1 cellular context compared by ENCODE assay signal in the genomic region with DNA sequence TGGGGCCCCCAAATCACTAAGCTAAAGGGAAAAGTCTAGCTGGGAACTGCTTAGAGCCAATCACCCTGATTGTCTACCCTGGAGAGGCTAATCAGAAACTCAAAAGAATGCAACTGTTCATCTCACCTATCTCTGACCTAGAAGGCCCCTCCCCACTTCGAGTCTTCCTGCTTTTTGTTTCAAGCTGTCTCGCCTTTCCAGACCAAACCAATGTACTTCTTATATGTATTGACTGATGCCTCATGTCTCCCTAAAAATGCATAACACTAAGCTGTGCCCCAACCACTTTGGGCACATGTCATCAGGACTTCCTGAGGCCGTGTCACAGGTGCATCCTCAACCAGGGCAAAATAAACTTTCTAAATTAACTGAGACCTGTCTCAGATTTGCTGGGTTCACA.
A peak's percentile ranks its signal among the peaks of the same experiment; 100 is the strongest.
TF ChIP-seq lines count a peak whose summit lies in the region.

No MANE protein-coding gene starts in this region.

TF ChIP-seq in H1, 55 proteins besides CTCF, POLR2A, EP300 and RAD21:
- no peak for TF ChIP-seq RFX5 (IDR thresholded peaks at IDR 0.05; ENCODE audit: borderline replicate concordance, low read depth, low read length)
- no peak for TF ChIP-seq SUZ12 (IDR thresholded peaks at IDR 0.05; ENCODE audit: low read length)
- no peak for TF ChIP-seq MAFK (IDR thresholded peaks at IDR 0.05; ENCODE audit: low read depth, low read length)
- TF ChIP-seq NANOG (IDR thresholded peaks at IDR 0.05; ENCODE audit: insufficient read depth, low read depth, low read length, poor library complexity, severe bottlenecking) = peak; percentile 55
- TF ChIP-seq, protein P1, sequence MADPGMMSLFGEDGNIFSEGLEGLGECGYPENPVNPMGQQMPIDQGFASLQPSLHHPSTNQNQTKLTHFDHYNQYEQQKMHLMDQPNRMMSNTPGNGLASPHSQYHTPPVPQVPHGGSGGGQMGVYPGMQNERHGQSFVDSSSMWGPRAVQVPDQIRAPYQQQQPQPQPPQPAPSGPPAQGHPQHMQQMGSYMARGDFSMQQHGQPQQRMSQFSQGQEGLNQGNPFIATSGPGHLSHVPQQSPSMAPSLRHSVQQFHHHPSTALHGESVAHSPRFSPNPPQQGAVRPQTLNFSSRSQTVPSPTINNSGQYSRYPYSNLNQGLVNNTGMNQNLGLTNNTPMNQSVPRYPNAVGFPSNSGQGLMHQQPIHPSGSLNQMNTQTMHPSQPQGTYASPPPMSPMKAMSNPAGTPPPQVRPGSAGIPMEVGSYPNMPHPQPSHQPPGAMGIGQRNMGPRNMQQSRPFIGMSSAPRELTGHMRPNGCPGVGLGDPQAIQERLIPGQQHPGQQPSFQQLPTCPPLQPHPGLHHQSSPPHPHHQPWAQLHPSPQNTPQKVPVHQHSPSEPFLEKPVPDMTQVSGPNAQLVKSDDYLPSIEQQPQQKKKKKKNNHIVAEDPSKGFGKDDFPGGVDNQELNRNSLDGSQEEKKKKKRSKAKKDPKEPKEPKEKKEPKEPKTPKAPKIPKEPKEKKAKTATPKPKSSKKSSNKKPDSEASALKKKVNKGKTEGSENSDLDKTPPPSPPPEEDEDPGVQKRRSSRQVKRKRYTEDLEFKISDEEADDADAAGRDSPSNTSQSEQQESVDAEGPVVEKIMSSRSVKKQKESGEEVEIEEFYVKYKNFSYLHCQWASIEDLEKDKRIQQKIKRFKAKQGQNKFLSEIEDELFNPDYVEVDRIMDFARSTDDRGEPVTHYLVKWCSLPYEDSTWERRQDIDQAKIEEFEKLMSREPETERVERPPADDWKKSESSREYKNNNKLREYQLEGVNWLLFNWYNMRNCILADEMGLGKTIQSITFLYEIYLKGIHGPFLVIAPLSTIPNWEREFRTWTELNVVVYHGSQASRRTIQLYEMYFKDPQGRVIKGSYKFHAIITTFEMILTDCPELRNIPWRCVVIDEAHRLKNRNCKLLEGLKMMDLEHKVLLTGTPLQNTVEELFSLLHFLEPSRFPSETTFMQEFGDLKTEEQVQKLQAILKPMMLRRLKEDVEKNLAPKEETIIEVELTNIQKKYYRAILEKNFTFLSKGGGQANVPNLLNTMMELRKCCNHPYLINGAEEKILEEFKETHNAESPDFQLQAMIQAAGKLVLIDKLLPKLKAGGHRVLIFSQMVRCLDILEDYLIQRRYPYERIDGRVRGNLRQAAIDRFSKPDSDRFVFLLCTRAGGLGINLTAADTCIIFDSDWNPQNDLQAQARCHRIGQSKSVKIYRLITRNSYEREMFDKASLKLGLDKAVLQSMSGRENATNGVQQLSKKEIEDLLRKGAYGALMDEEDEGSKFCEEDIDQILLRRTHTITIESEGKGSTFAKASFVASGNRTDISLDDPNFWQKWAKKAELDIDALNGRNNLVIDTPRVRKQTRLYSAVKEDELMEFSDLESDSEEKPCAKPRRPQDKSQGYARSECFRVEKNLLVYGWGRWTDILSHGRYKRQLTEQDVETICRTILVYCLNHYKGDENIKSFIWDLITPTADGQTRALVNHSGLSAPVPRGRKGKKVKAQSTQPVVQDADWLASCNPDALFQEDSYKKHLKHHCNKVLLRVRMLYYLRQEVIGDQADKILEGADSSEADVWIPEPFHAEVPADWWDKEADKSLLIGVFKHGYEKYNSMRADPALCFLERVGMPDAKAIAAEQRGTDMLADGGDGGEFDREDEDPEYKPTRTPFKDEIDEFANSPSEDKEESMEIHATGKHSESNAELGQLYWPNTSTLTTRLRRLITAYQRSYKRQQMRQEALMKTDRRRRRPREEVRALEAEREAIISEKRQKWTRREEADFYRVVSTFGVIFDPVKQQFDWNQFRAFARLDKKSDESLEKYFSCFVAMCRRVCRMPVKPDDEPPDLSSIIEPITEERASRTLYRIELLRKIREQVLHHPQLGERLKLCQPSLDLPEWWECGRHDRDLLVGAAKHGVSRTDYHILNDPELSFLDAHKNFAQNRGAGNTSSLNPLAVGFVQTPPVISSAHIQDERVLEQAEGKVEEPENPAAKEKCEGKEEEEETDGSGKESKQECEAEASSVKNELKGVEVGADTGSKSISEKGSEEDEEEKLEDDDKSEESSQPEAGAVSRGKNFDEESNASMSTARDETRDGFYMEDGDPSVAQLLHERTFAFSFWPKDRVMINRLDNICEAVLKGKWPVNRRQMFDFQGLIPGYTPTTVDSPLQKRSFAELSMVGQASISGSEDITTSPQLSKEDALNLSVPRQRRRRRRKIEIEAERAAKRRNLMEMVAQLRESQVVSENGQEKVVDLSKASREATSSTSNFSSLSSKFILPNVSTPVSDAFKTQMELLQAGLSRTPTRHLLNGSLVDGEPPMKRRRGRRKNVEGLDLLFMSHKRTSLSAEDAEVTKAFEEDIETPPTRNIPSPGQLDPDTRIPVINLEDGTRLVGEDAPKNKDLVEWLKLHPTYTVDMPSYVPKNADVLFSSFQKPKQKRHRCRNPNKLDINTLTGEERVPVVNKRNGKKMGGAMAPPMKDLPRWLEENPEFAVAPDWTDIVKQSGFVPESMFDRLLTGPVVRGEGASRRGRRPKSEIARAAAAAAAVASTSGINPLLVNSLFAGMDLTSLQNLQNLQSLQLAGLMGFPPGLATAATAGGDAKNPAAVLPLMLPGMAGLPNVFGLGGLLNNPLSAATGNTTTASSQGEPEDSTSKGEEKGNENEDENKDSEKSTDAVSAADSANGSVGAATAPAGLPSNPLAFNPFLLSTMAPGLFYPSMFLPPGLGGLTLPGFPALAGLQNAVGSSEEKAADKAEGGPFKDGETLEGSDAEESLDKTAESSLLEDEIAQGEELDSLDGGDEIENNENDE (IDR thresholded peaks at IDR 0.05; ENCODE audit: insufficient replicate concordance, low read length) = peak; percentile 48
- no peak for TF ChIP-seq CREB1 (IDR thresholded peaks at IDR 0.05)
